ENCODE assay signal across 8 cellular contexts in the genomic region with DNA sequence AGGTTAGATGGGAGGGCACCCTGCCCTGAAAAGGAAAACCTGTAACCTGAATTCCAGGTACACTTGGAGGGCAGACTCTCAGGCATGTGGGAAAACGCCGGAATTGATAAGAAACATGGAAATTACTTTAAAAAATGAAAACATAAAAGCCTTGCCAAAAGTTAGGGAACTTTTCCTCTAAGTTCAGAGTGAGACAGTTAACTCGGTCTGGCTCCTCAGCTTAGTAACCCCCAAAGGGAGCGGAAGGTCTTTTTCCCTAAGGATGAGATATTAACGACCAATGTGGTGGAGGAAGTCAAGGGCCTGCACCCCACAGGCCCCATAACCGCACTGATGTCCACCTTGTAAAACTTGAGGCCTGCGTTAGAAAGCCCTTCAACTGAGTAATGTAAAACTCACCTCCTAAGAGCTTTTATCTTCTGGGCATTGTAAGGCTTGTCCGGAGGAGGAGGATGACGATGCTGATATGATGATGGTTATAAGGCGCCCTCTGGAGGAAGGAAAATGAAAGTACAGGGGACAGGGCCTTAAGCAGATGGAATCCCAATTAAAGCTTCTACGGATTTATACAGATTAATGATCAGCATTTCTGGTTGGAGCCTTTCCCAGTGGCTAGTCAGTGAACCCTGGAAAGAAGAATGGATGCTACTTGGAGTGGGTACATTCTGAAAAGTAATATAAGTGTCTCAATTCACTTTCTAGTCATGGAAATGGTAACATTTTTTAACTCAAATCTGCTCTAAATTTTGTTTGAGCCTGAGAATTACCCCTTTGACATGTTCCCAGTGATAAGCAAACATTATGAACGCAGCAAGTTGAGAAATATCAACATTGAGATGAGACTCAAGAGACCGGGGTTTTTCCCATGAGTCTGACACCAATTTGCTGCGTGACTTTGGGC. TPM values are rescaled to one million over a fixed set of nuclear protein-coding genes. Genes with fewer than 3 reads are reported as not detected.
DNase-seq lines count a peak whose midpoint lies in the region; ATAC-seq and TF ChIP-seq lines count a peak whose summit lies in the region.

No MANE protein-coding gene starts in this region.

- peak overlapping the region; percentile 80 for H3K4me2 ChIP-seq in osteoblast (ENCODE audit: insufficient read depth, low read length)

- ATAC-seq in GM19324 (IDR thresholded peaks at IDR 0.05; ENCODE audit: low FRiP score, unreplicated experiment) = peak; percentile 79
- ATAC-seq in HG03280 (IDR thresholded peaks at IDR 0.05; ENCODE audit: unreplicated experiment) = peak; percentile 74
- peak; percentile 70 to 81 for ATAC-seq in activated T-cell treated with anti-CD3 and anti-CD28 coated beads, Interleukin-2, amount 50 U/mL, for 72 hours (replicated peaks in 1 of 2)
- peak; percentile 72 for ATAC-seq in gastroesophageal sphincter

- WGBS in gastroesophageal sphincter (ENCODE audit: low coverage in 1 of 2), 2 donors = 7 to 9% methylated on average over 7 to 12 of the region's 14 CpGs

- DNase-seq in DMS 273 treated with DMSO at 0.1 percent for 48 hours (lab: John Stamatoyannopoulos, UW) (peak; percentile 91), NCI-H345 treated with DMSO at 0.1 percent for 48 hours (lab: John Stamatoyannopoulos, UW; ENCODE audit: unreplicated experiment) (peak; percentile 68), osteoblast (ENCODE audit: insufficient read length, low spot score, missing footprints) (peak; percentile 71)
- DNase-seq in activated T-cell treated with anti-CD3 and anti-CD28 coated beads, Interleukin-2, amount 50 U/mL, for 72 hours = peak; percentile 23 to 35
- DNase-seq in activated naive CD4-positive, alpha-beta T cell (lab: John Stamatoyannopoulos, UW) = no peak

- no peaks in the 10 kb centered on the region for H3K36me3 Mint-ChIP-seq in activated T-cell treated with anti-CD3 and anti-CD28 coated beads, Interleukin-2, amount 50 U/mL, for 72 hours (ENCODE audit: insufficient read depth in 2 of 2)

- H2AFZ ChIP-seq in osteoblast (ENCODE audit: low read length) = no peak overlapping the region

- no peaks in the 10 kb centered on the region for H3K9me3 Mint-ChIP-seq in activated T-cell treated with anti-CD3 and anti-CD28 coated beads, Interleukin-2, amount 50 U/mL, for 72 hours

- peaks cover 12% of the 10 kb centered on the region for H3K4me1 Mint-ChIP-seq in activated T-cell treated with anti-CD3 and anti-CD28 coated beads, Interleukin-2, amount 50 U/mL, for 72 hours (ENCODE audit: low read depth)

- no peaks in the 10 kb centered on the region for H3K27me3 ChIP-seq in gastroesophageal sphincter
- no peaks in the 10 kb centered on the region for H3K27me3 ChIP-seq in osteoblast (ENCODE audit: insufficient read depth, low read length)

- peaks cover 56% of the 10 kb centered on the region for H3K79me2 ChIP-seq in osteoblast (ENCODE audit: insufficient read depth, low read length)

- peaks cover 12% of the 10 kb centered on the region for H3K27me3 Mint-ChIP-seq in activated T-cell treated with anti-CD3 and anti-CD28 coated beads, Interleukin-2, amount 50 U/mL, for 72 hours (ENCODE audit: low read depth)

- H3K4me1 ChIP-seq in gastroesophageal sphincter (peaks cover 15 to 62% (median 20%) of the 10 kb centered on the region in 3 donors), osteoblast (ENCODE audit: insufficient read depth, low read length) (peaks cover 44% of the 10 kb centered on the region)

- H4K20me1 ChIP-seq in osteoblast (ENCODE audit: insufficient read depth, low read length) = peaks cover 52% of the 10 kb centered on the region

- peak overlapping the region; percentile 54 to 64 for H3K4me3 ChIP-seq in gastroesophageal sphincter
- peak overlapping the region; percentile 94 for H3K4me3 ChIP-seq in osteoblast (ENCODE audit: insufficient read depth, low read length)

- peak in 1 of 2 donors; percentile 8 for TF ChIP-seq POLR2A in gastroesophageal sphincter (IDR thresholded peaks at IDR 0.05)

- H3K27ac Mint-ChIP-seq in activated T-cell treated with anti-CD3 and anti-CD28 coated beads, Interleukin-2, amount 50 U/mL, for 72 hours = no peak overlapping the region

- H3K4me3 Mint-ChIP-seq in activated T-cell treated with anti-CD3 and anti-CD28 coated beads, Interleukin-2, amount 50 U/mL, for 72 hours = peak overlapping the region; percentile 80 to 81

- TF ChIP-seq CTCF in gastroesophageal sphincter (IDR thresholded peaks at IDR 0.05) (peak; percentile 84 to 96 (median 92)), osteoblast (IDR thresholded peaks at IDR 0.05; ENCODE audit: extremely low read depth, low read depth, low read length) (peak; percentile 81)

- peak overlapping the region; percentile 86 to 94 (median 90) for H3K27ac ChIP-seq in gastroesophageal sphincter
- H3K27ac ChIP-seq in osteoblast (ENCODE audit: low read depth, low read length) = peak overlapping the region; percentile 99

- H3K9me3 ChIP-seq in gastroesophageal sphincter (no peaks in the 10 kb centered on the region), osteoblast (ENCODE audit: low read depth, low read length) (no peaks in the 10 kb centered on the region)

- TF ChIP-seq EP300 in gastroesophageal sphincter (IDR thresholded peaks at IDR 0.05) = no peak

- H3K36me3 ChIP-seq in gastroesophageal sphincter = peaks cover 7 to 20% of the 10 kb centered on the region in 2 donors
- H3K36me3 ChIP-seq in osteoblast (ENCODE audit: insufficient read depth, low read length) = peaks cover 52% of the 10 kb centered on the region

RNA-seq across cellular contexts. Expression of gene COL1A2, which starts 0.7 kb away (rescaled TPM):
- total RNA-seq in activated T-cell treated with anti-CD3 and anti-CD28 coated beads, Interleukin-2, amount 50 U/mL, for 72 hours = under 1 TPM; 0.31 to 0.56 TPM
- total RNA-seq in gastroesophageal sphincter (100 to 1,000 TPM; 203 to 686 (median 311) TPM), osteoblast (8,305 and 11,912 TPM in 2 replicates)

Comparison
In these comparisons a context has a peak if more than half of its experiments do, and no peak if none do; other contexts are left out.
1. DNase-seq: peak in DMS 273 treated with DMSO at 0.1 percent for 48 hours (single experiment), NCI-H345 treated with DMSO at 0.1 percent for 48 hours (single experiment), activated T-cell treated with anti-CD3 and anti-CD28 coated beads, Interleukin-2, amount 50 U/mL, for 72 hours (2 of 2) and osteoblast (single experiment); none in activated naive CD4-positive, alpha-beta T cell (0 of 4).
2. RNA of gene COL1A2, which starts 0.7 kb away (total RNA-seq): 8,305 to 11,912 TPM in osteoblast and 203 to 686 TPM in gastroesophageal sphincter; 0.31 to 0.56 TPM in activated T-cell treated with anti-CD3 and anti-CD28 coated beads, Interleukin-2, amount 50 U/mL, for 72 hours; every median in the first group is over 100 times any median in the second.
3. Peak in every context shown above with its lines, with median percentiles within 50 percentile points of each other: ATAC-seq.